Comparison of ENCODE assay signal across 24 cellular contexts in genomic region chr5:135212361-135213033, GRCh38.
DNase-seq lines count a peak whose midpoint lies in the region; ATAC-seq, FAIRE-seq and TF ChIP-seq lines count a peak whose summit lies in the region.
"Had no signal": no experiment of that assay in that cellular context is flagged by ENCODE, and none has a peak within 500 bp of the region (broad histone marks: within the 10 kb centered on the region; RNA-seq: fewer than 3 reads in every experiment).

No MANE protein-coding gene starts in this region.

- no peaks in the 10 kb centered on the region for H3K79me1 ChIP-seq in H9 (ENCODE audit: insufficient read depth, low read depth, low read length, poor library complexity, severe bottlenecking)

- intact Hi-C loops in kidney (cut with DNase I), result no loop called here

- H4K20me1 ChIP-seq in H9 (ENCODE audit: control insufficient read depth, insufficient read depth, insufficient read length), result no peaks in the 10 kb centered on the region

- H3K27ac Mint-ChIP-seq in H9, result peak overlapping the region in 1 of 3 experiments; percentile 70; a peak in 1 of 7 replicates
- H3K27ac Mint-ChIP-seq: activated CD4-positive, alpha-beta memory T cell treated with anti-CD3 and anti-CD28 coated beads, Interleukin-2, amount 10 ng/mL, durations not matched to agents 7 days and 5 days; activated naive CD4-positive, alpha-beta T cell treated with anti-CD3 and anti-CD28 coated beads, Interleukin-2, amount 50 U/mL, for 24 hours; CD4-positive, alpha-beta T cell; naive thymus-derived CD4-positive, alpha-beta T cell; WTC11 had no signal

- WGBS in H9 (ENCODE audit: extremely low coverage, insufficient read length, low lambda C conversion rate), result no CpG with 5 or more reads among the region's 10 CpGs

- no peak for ATAC-seq in thoracic aorta (ENCODE audit: insufficient number of reproducible peaks, low FRiP score, low read depth)
- ATAC-seq: naive thymus-derived CD4-positive, alpha-beta T cell; right cardiac atrium had no signal

- no peaks in the 10 kb centered on the region for H3K27me3 ChIP-seq in H9 (ENCODE audit: insufficient read depth, low read length)
- no peaks in the 10 kb centered on the region for H3K27me3 ChIP-seq in thoracic aorta (replicated peaks; ENCODE audit: insufficient read depth)
- H3K27me3 ChIP-seq: esophagus squamous epithelium, ovary had no signal

- no peak overlapping the region for H2BK5ac ChIP-seq in H9 (ENCODE audit: insufficient read length, low read length)

- peaks cover 23 to 27% of the 10 kb centered on the region in 2 experiments for H3K4me1 Mint-ChIP-seq in H9
- H3K4me1 Mint-ChIP-seq: activated CD4-positive, alpha-beta memory T cell treated with anti-CD3 and anti-CD28 coated beads, Interleukin-2, amount 10 ng/mL, durations not matched to agents 7 days and 5 days; activated naive CD4-positive, alpha-beta T cell treated with anti-CD3 and anti-CD28 coated beads, Interleukin-2, amount 50 U/mL, for 24 hours had no signal

- H3K27me3 Mint-ChIP-seq in H9 (ENCODE audit: low read depth), result peaks cover 27% of the 10 kb centered on the region

- no peaks in the 10 kb centered on the region for H3K9me3 ChIP-seq in H9 (ENCODE audit: control insufficient read depth, low read depth, low read length)
- H3K9me3 ChIP-seq in kidney (ENCODE audit: control insufficient read depth in 1 of 2, low read length in 2 of 2), result no peaks in the 10 kb centered on the region
- no peaks in the 10 kb centered on the region for H3K9me3 ChIP-seq in thoracic aorta
- H3K9me3 ChIP-seq: esophagus squamous epithelium, ovary, SK-N-SH had no signal

- no peak overlapping the region for H2AFZ ChIP-seq in H9 (ENCODE audit: low read length)

- H3K36me3 ChIP-seq in kidney (ENCODE audit: control insufficient read depth in 1 of 2, insufficient read depth in 2 of 2, low read length in 2 of 2), result no peaks in the 10 kb centered on the region
- no peaks in the 10 kb centered on the region for H3K36me3 ChIP-seq in thoracic aorta
- H3K36me3 ChIP-seq: esophagus squamous epithelium, ovary had no signal

- H3K4me3 ChIP-seq in kidney (ENCODE audit: low read length in 2 of 2) (no peak overlapping the region), thoracic aorta (no peak overlapping the region)
- H3K4me3 ChIP-seq: esophagus squamous epithelium, ovary had no signal

- H3K23ac ChIP-seq in H9 (ENCODE audit: insufficient read length, low read depth, low read length), result no peak overlapping the region

- H3T11ph ChIP-seq in H9 (ENCODE audit: low read length), result no peak overlapping the region

- H3K9ac ChIP-seq in H9 (ENCODE audit: extremely low read depth, insufficient read length, low read length) (no peak overlapping the region), kidney (ENCODE audit: low read length in 2 of 2) (no peak overlapping the region)
- H3K9ac ChIP-seq: SK-N-SH had no signal

- no peak overlapping the region for H2BK15ac ChIP-seq in H9 (ENCODE audit: low read depth, low read length)

- H3K4me3 Mint-ChIP-seq in H9, result no peak overlapping the region
- H3K4me3 Mint-ChIP-seq: activated CD4-positive, alpha-beta memory T cell treated with anti-CD3 and anti-CD28 coated beads, Interleukin-2, amount 10 ng/mL, durations not matched to agents 7 days and 5 days; activated naive CD4-positive, alpha-beta T cell treated with anti-CD3 and anti-CD28 coated beads, Interleukin-2, amount 50 U/mL, for 24 hours; CD4-positive, alpha-beta T cell; naive thymus-derived CD4-positive, alpha-beta T cell; WTC11 had no signal

- no peaks in the 10 kb centered on the region for H3K9me3 Mint-ChIP-seq in H9
- H3K9me3 Mint-ChIP-seq: activated CD4-positive, alpha-beta memory T cell treated with anti-CD3 and anti-CD28 coated beads, Interleukin-2, amount 10 ng/mL, durations not matched to agents 7 days and 5 days; activated naive CD4-positive, alpha-beta T cell treated with anti-CD3 and anti-CD28 coated beads, Interleukin-2, amount 50 U/mL, for 24 hours; CD4-positive, alpha-beta T cell; naive thymus-derived CD4-positive, alpha-beta T cell; WTC11 had no signal

- H2BK20ac ChIP-seq in H9 (ENCODE audit: low read depth, low read length, poor library complexity, severe bottlenecking), result no peak overlapping the region

- H3K79me2 ChIP-seq in H9 (ENCODE audit: insufficient read depth, low read length), result no peaks in the 10 kb centered on the region

- no peak overlapping the region for H2AK5ac ChIP-seq in H9 (ENCODE audit: insufficient read length, low read length)

- H3K18ac ChIP-seq in H9 (ENCODE audit: insufficient read length, low read depth, low read length), result no peak overlapping the region

- H4K5ac ChIP-seq in H9 (ENCODE audit: insufficient read length, low read depth, low read length), result no peak overlapping the region

- H3K36me3 Mint-ChIP-seq in H9 (ENCODE audit: insufficient read depth in 1 of 3, low read depth in 3 of 3), result no peaks in the 10 kb centered on the region
- H3K36me3 Mint-ChIP-seq: activated naive CD4-positive, alpha-beta T cell treated with anti-CD3 and anti-CD28 coated beads, Interleukin-2, amount 50 U/mL, for 24 hours; naive thymus-derived CD4-positive, alpha-beta T cell; WTC11 had no signal

- no peak overlapping the region for H3K4me2 ChIP-seq in H9 (ENCODE audit: insufficient read depth, insufficient read length, low read length)
- H3K4me2 ChIP-seq: SK-N-SH had no signal

- no peaks in the 10 kb centered on the region for H3K23me2 ChIP-seq in H9 (ENCODE audit: insufficient read length, low read depth, low read length, poor library complexity, severe bottlenecking)

- TF ChIP-seq CTCF in H9 (conservative IDR thresholded peaks at IDR 0.05) (no peak), kidney (IDR thresholded peaks at IDR 0.05; ENCODE audit: borderline replicate concordance, extremely low read depth, insufficient read depth) (no peak), thoracic aorta (IDR thresholded peaks at IDR 0.05) (no peak)

- H2BK12ac ChIP-seq in H9 (ENCODE audit: insufficient read length, low read depth, low read length), result no peak overlapping the region

- no peak overlapping the region for H3K14ac ChIP-seq in H9 (ENCODE audit: insufficient read depth, low read length)

- H3K27ac ChIP-seq in H9 (ENCODE audit: insufficient read length, low read depth, low read length) (no peak overlapping the region), kidney (ENCODE audit: low read depth in 2 of 2, low read length in 2 of 2) (no peak overlapping the region), thoracic aorta (peak overlapping the region; percentile 4 to 79)
- H3K27ac ChIP-seq: ovary had no signal

- H4K8ac ChIP-seq in H9 (replicated peaks; ENCODE audit: insufficient read length, low read depth, low read length), result no peak overlapping the region

- DNase-seq in H9 (peak; percentile 12), kidney (peak; percentile 37), thoracic aorta (ENCODE audit: low spot score) (no peak), NCI-H2081 (lab: John Stamatoyannopoulos, UW) (no peak), T-helper 1 cell (no peak), HTR-8/SVneo (ENCODE audit: insufficient read length, low spot score) (no peak)
- DNase-seq in activated CD8-positive, alpha-beta memory T cell treated with anti-CD3 and anti-CD28 coated beads, Interleukin-2, amount 50 U/mL, for 48 hours, result peak; percentile 28
- DNase-seq: activated CD4-positive, alpha-beta memory T cell treated with anti-CD3 and anti-CD28 coated beads, Interleukin-2, amount 10 ng/mL, durations not matched to agents 7 days and 5 days; anterior cingulate cortex; effector memory CD4-positive, alpha-beta T cell; esophagus squamous epithelium; GDM1; HCEC 1CT; naive thymus-derived CD4-positive, alpha-beta T cell; NCI-H1436 treated with DMSO at 0.1 percent for 48 hours; NCI-H524 treated with DMSO at 0.1 percent for 48 hours; ovary; right cardiac atrium; SK-N-SH; T-helper 9 cell had no signal

- no peak overlapping the region for H2BK120ac ChIP-seq in H9 (ENCODE audit: low read depth, low read length, poor library complexity, severe bottlenecking)

- H3K4me1 ChIP-seq in H9 (ENCODE audit: insufficient read depth, low read length) (no peaks in the 10 kb centered on the region; the same call in 1 of the 2 replicates), kidney (ENCODE audit: control insufficient read depth in 1 of 2, insufficient read depth in 1 of 2, low read depth in 1 of 2, low read length in 2 of 2) (no peaks in the 10 kb centered on the region), thoracic aorta (ENCODE audit: control insufficient read depth in 1 of 2, low read depth in 2 of 2) (peaks cover 22 to 50% of the 10 kb centered on the region in 2 donors)

- H3K4ac ChIP-seq in H9 (ENCODE audit: low read depth, low read length), result no peak overlapping the region

- H3K56ac ChIP-seq in H9 (ENCODE audit: insufficient read length, low read depth, low read length), result no peak overlapping the region

- H4K91ac ChIP-seq in H9 (ENCODE audit: insufficient read length, low read depth, low read length), result no peak overlapping the region

- FAIRE-seq in kidney (lab: Jason Lieb, UNC), result no peak
- FAIRE-seq in HTR-8/SVneo (lab: Jason Lieb, UNC), result no peak
- FAIRE-seq: urothelium cell line had no signal

Comparison
In these comparisons a context has a peak if more than half of its experiments do, and no peak if none do; other contexts are left out.
1. DNase-seq: peak in H9 (single experiment), activated CD8-positive, alpha-beta memory T cell treated with anti-CD3 and anti-CD28 coated beads, Interleukin-2, amount 50 U/mL, for 48 hours (single experiment) and kidney (single experiment); none in thoracic aorta (single experiment), NCI-H2081 (0 of 2), T-helper 1 cell (0 of 5) and HTR-8/SVneo (single experiment).
2. H3K27ac ChIP-seq: peak in thoracic aorta (2 of 2); none in H9 (single experiment) and kidney (0 of 2).